16 cellular contexts compared by ENCODE assay signal in the genomic region with DNA sequence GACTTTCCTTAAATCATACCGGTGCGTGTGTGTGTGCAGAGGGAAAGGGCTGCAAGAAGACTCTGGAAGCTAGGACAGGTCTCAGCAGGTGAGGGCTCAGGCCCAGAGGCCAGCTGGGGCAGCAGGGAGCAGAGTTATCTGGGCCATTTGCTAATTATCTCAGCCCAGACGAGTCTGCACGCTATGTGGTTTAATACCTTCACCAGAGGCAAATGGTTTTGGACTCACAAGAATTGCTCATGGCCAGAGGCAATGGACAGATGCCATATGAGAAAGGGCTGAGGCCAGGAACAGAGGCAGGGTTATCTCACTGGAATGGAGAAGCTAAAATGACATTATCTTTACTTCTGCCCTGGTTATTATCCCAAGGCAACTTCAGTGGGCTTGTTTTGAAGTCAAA. TPM values are rescaled to one million over a fixed set of nuclear protein-coding genes. Genes with fewer than 3 reads are reported as not detected.
DNase-seq lines count a peak whose midpoint lies in the region; ATAC-seq, FAIRE-seq and TF ChIP-seq lines count a peak whose summit lies in the region.
"Had no signal": no experiment of that assay in that cellular context is flagged by ENCODE, and none has a peak within 500 bp of the region (broad histone marks: within the 10 kb centered on the region; RNA-seq: fewer than 3 reads in every experiment).

No MANE protein-coding gene starts in this region.

- H3K36me3 ChIP-seq in Caco-2 (ENCODE audit: control insufficient read depth, insufficient read depth, low read length), result no peaks in the 10 kb centered on the region
- no peaks in the 10 kb centered on the region for H3K36me3 ChIP-seq in astrocyte (ENCODE audit: insufficient read depth, low read length)
- H3K36me3 ChIP-seq: pancreas had no signal

- no peak overlapping the region for H2AFZ ChIP-seq in astrocyte (ENCODE audit: low read depth, low read length)

- H3K9me3 Mint-ChIP-seq in Caco-2 (ENCODE audit: unreplicated experiment), result peaks cover 11% of the 10 kb centered on the region
- no peaks in the 10 kb centered on the region for H3K9me3 Mint-ChIP-seq in HFFc6
- H3K9me3 Mint-ChIP-seq in astrocyte (ENCODE audit: unreplicated experiment), result no peaks in the 10 kb centered on the region
- H3K9me3 Mint-ChIP-seq: activated naive CD8-positive, alpha-beta T cell treated with anti-CD3 and anti-CD28 coated beads for 36 hours; activated T-cell treated with anti-CD3 and anti-CD28 coated beads, Interleukin-2, amount 50 U/mL, for 4 hours had no signal

- H3K4me2 ChIP-seq in astrocyte (ENCODE audit: low read length), result no peak overlapping the region

- peaks cover 6% of the 10 kb centered on the region for H3K4me1 Mint-ChIP-seq in Caco-2 (ENCODE audit: low read depth, unreplicated experiment)
- H3K4me1 Mint-ChIP-seq in HFFc6 (ENCODE audit: low read depth), result peaks cover 6% of the 10 kb centered on the region; the same call in 1 of the 2 replicates
- no peaks in the 10 kb centered on the region for H3K4me1 Mint-ChIP-seq in astrocyte (ENCODE audit: low read depth, unreplicated experiment)

- peak overlapping the region; percentile 7 for H3K27ac ChIP-seq in astrocyte (ENCODE audit: low read depth, low read length)
- H3K27ac ChIP-seq: pancreas had no signal

- no peak overlapping the region for H3K9ac ChIP-seq in astrocyte (ENCODE audit: low read length)

- H3K27me3 ChIP-seq in Caco-2 (replicated peaks; ENCODE audit: control insufficient read depth, insufficient read depth, low read length) (no peaks in the 10 kb centered on the region), astrocyte (ENCODE audit: insufficient read depth, low read length) (peaks cover 3% of the 10 kb centered on the region)
- H3K27me3 ChIP-seq: pancreas had no signal

- no peaks in the 10 kb centered on the region for H3K27me3 Mint-ChIP-seq in Caco-2 (ENCODE audit: insufficient read depth, unreplicated experiment)
- peaks cover 27% of the 10 kb centered on the region for H3K27me3 Mint-ChIP-seq in HFFc6 (ENCODE audit: insufficient read depth)
- peaks cover 3% of the 10 kb centered on the region for H3K27me3 Mint-ChIP-seq in astrocyte (ENCODE audit: low read depth, unreplicated experiment)

- intact Hi-C loops in Caco-2 (cut with micrococcal nuclease; ENCODE audit: unreplicated experiment), result loop anchor here (10.0 kb wide), 3 partner anchors 57 to 167 kb away; no protein-coding TSS in a partner anchor

- no peak for FAIRE-seq in astrocyte (lab: Jason Lieb, UNC)
- FAIRE-seq: pancreas, TTC549 had no signal

- peaks cover 4% of the 10 kb centered on the region; the same call in 1 of the 2 replicates for H3K4me1 ChIP-seq in Caco-2
- H3K4me1 ChIP-seq in astrocyte (ENCODE audit: insufficient read depth, low read length), result no peaks in the 10 kb centered on the region

- DNase-seq in Caco-2, result peak; percentile 7 to 47
- DNase-seq in HFFc6, result peak; percentile 41
- DNase-seq in astrocyte (ENCODE audit: low read depth), result peak; percentile 36
- DNase-seq in left lobe of liver (ENCODE audit: low spot score), result no peak
- no peak for DNase-seq in hippocampal formation (lab: John Stamatoyannopoulos, UW)
- DNase-seq in activated effector memory CD4-positive, alpha-beta T cell treated with anti-CD3 and anti-CD28 coated beads, Interleukin-2, amount 50 U/mL, for 16 hours, result no peak
- no peak for DNase-seq in UCSD-AML1 (lab: John Stamatoyannopoulos, UW; ENCODE audit: unreplicated experiment)
- DNase-seq: activated CD4-positive, alpha-beta T cell treated with anti-CD3 and anti-CD28 coated beads, Interleukin-2, amount 50 U/mL, for 4 hours; activated naive CD8-positive, alpha-beta T cell treated with anti-CD3 and anti-CD28 coated beads for 36 hours; activated T-cell treated with anti-CD3 and anti-CD28 coated beads, Interleukin-2, amount 50 U/mL, for 4 hours; AML-193; effector CD4-positive, alpha-beta T cell; pancreas had no signal

- peaks cover 18% of the 10 kb centered on the region for H3K36me3 Mint-ChIP-seq in Caco-2 (ENCODE audit: insufficient read depth, unreplicated experiment)
- H3K36me3 Mint-ChIP-seq in HFFc6 (ENCODE audit: low read depth), result no peaks in the 10 kb centered on the region
- no peaks in the 10 kb centered on the region for H3K36me3 Mint-ChIP-seq in astrocyte (ENCODE audit: low read depth, unreplicated experiment)
- H3K36me3 Mint-ChIP-seq: activated naive CD8-positive, alpha-beta T cell treated with anti-CD3 and anti-CD28 coated beads for 36 hours had no signal

- POLR2A ChIA-PET in Caco-2 (lab: Charles Lee), result no interaction called here

- H3K4me3 ChIP-seq in Caco-2 (ENCODE audit: low read depth, low read length), result no peak overlapping the region
- H3K4me3 ChIP-seq in astrocyte (ENCODE audit: insufficient read depth, low read depth, low read length), result no peak overlapping the region
- H3K4me3 ChIP-seq: pancreas, skin epidermis had no signal

- CTCF ChIA-PET in Caco-2 (lab: Charles Lee), result no interaction called here

- H3K27ac Mint-ChIP-seq in Caco-2 (ENCODE audit: unreplicated experiment) (no peak overlapping the region), HFFc6 (no peak overlapping the region), astrocyte (ENCODE audit: unreplicated experiment) (no peak overlapping the region)
- H3K27ac Mint-ChIP-seq: activated naive CD8-positive, alpha-beta T cell treated with anti-CD3 and anti-CD28 coated beads for 36 hours had no signal

- H4K20me1 ChIP-seq in astrocyte (ENCODE audit: insufficient read depth, low read length), result no peaks in the 10 kb centered on the region

- H3K4me3 Mint-ChIP-seq in Caco-2 (ENCODE audit: unreplicated experiment) (no peak overlapping the region), HFFc6 (no peak overlapping the region), astrocyte (ENCODE audit: unreplicated experiment) (no peak overlapping the region)
- H3K4me3 Mint-ChIP-seq: activated naive CD8-positive, alpha-beta T cell treated with anti-CD3 and anti-CD28 coated beads for 36 hours; activated T-cell treated with anti-CD3 and anti-CD28 coated beads, Interleukin-2, amount 50 U/mL, for 4 hours had no signal

- BruUV-seq in Caco-2 (replicated peaks; lab: Mats Ljungman, UMichigan), result no TSS peak

- peak; percentile 66 for ATAC-seq in left lobe of liver
- ATAC-seq in HG03354 (IDR thresholded peaks at IDR 0.05; ENCODE audit: poor library complexity, severe bottlenecking, unreplicated experiment), result no peak
- ATAC-seq: activated T-cell treated with anti-CD3 and anti-CD28 coated beads, Interleukin-2, amount 50 U/mL, for 4 hours had no signal

- TF ChIP-seq CTCF in Caco-2 (IDR thresholded peaks at IDR 0.05; ENCODE audit: insufficient read depth in 1 of 2, low read depth in 1 of 2, low read length in 1 of 2, severe bottlenecking in 1 of 2, unreplicated experiment in 1 of 2), result no peak
- no peak for TF ChIP-seq CTCF in HFFc6 (IDR thresholded peaks at IDR 0.05)
- TF ChIP-seq CTCF in astrocyte (IDR thresholded peaks at IDR 0.05; ENCODE audit: insufficient read depth, low read depth, low read length), result no peak

- no peaks in the 10 kb centered on the region for H3K79me2 ChIP-seq in astrocyte (ENCODE audit: insufficient read depth, low read length)

- H3K9me3 ChIP-seq in Caco-2 (no peaks in the 10 kb centered on the region), astrocyte (ENCODE audit: insufficient read depth, low read depth, low read length) (no peaks in the 10 kb centered on the region)
- H3K9me3 ChIP-seq: pancreas had no signal

RNA-seq across cellular contexts. Expression of a gene that starts 35.7 kb away (rescaled TPM):
- 86.7 and 87.5 TPM in 2 replicates for total RNA-seq in Caco-2 (2022)
- total RNA-seq in HFFc6 (2021; fragmentation: NEBNext Ultra II Directional; extraction: Animal tissue kit (Norgen Biotek cat#: 25700)), result not detected
- 11.0 and 18.3 TPM in 2 replicates for total RNA-seq in astrocyte
- total RNA-seq in left lobe of liver, result 89.4 TPM

Comparison
In these comparisons a context has a peak if more than half of its experiments do, and no peak if none do; other contexts are left out.
1. DNase-seq: peak in Caco-2 (2 of 2), HFFc6 (single experiment) and astrocyte (single experiment); none in left lobe of liver (single experiment), hippocampal formation (0 of 2), activated effector memory CD4-positive, alpha-beta T cell treated with anti-CD3 and anti-CD28 coated beads, Interleukin-2, amount 50 U/mL, for 16 hours (single experiment) and UCSD-AML1 (single experiment).
2. RNA of a gene that starts 35.7 kb away (total RNA-seq): 89.4 TPM in left lobe of liver (single experiment), 86.7 to 87.5 TPM in Caco-2 and 11.0 to 18.3 TPM in astrocyte; not detected in HFFc6; every median in the first group is over 10 times any median in the second.